1 cellular context compared by ENCODE assay signal in genomic region chr1:35769759-35770446, GRCh38.
TF ChIP-seq lines count a peak whose summit lies in the region.

TSS of gene CLSPN (minus strand) at chr1:35769978. CDS start at chr1:35769870, 108 bp downstream.

TF ChIP-seq in K562, 482 proteins besides CTCF, POLR2A, EP300 and RAD21 (continued from another document):
- TF ChIP-seq ZNF165 (CRISPR knock-in tag; IDR thresholded peaks at IDR 0.05; ENCODE audit: borderline replicate concordance) (0 out of 2 replicates have a peak, but pooled peaks have one; percentile 39), CSDE1 (IDR thresholded peaks at IDR 0.05) (peak in 1 of 2 experiments; percentile 74; a peak in 2 of 4 replicates), ZFP36 (IDR thresholded peaks at IDR 0.05; ENCODE audit: low read depth, low read length, partially characterized antibody) (no peak), TBL1XR1 (IDR thresholded peaks at IDR 0.05; ENCODE audit: low read length in 2 of 2) (0 out of 4 replicates have a peak, but pooled peaks of 1 of the 2 experiments have one; percentile 14), TOE1 (IDR thresholded peaks at IDR 0.05; ENCODE audit: borderline replicate concordance) (peak; percentile 10; the same call in 1 of the 2 replicates), TOE1 (CRISPR knock-in tag; IDR thresholded peaks at IDR 0.05; ENCODE audit: borderline replicate concordance, low read depth) (no peak), CBX3 (IDR thresholded peaks at IDR 0.05; ENCODE audit: borderline replicate concordance in 1 of 2, low read length in 2 of 2) (peak in 1 of 2 experiments; percentile 69; a peak in 1 of 3 replicates), HMGN3 (IDR thresholded peaks at IDR 0.05; ENCODE audit: borderline replicate concordance, extremely low read depth, insufficient read length, low read depth, low read length) (peak; percentile 5), HDAC8 (tag; IDR thresholded peaks at IDR 0.05) (peak; percentile 63; the same call in 1 of the 2 replicates), NELFE (IDR thresholded peaks at IDR 0.05; ENCODE audit: insufficient read depth, insufficient read length) (no peak), ZFPM2 (CRISPR knock-in tag; IDR thresholded peaks at IDR 0.05) (0 out of 2 replicates have a peak, but pooled peaks have one; percentile 50), E2F1 (CRISPR knock-in tag; IDR thresholded peaks at IDR 0.05) (peak; percentile 99), OTX1 (CRISPR knock-in tag; IDR thresholded peaks at IDR 0.05) (peak; percentile 75; the same call in 1 of the 2 replicates), MNT (conservative IDR thresholded peaks at IDR 0.05) (peak; percentile 50 to 85; a peak in 3 of 4 replicates), ZNF780A (CRISPR knock-in tag; IDR thresholded peaks at IDR 0.05) (no peak), HBP1 (CRISPR knock-in tag; IDR thresholded peaks at IDR 0.05) (no peak), ZSCAN29 (IDR thresholded peaks at IDR 0.05) (no peak), NR4A1 (CRISPR knock-in tag; IDR thresholded peaks at IDR 0.05) (no peak), NR4A1 (tag; IDR thresholded peaks at IDR 0.05) (peak; percentile 23; the same call in 1 of the 2 replicates), KLF6 (CRISPR knock-in tag; IDR thresholded peaks at IDR 0.05; ENCODE audit: borderline replicate concordance) (no peak), NEUROD1 (IDR thresholded peaks at IDR 0.05; ENCODE audit: borderline replicate concordance, low read depth, low read length, partially characterized antibody) (peak; percentile 34), CC2D1A (IDR thresholded peaks at IDR 0.05) (no peak), ETS1 (conservative IDR thresholded peaks at IDR 0.05; ENCODE audit: control insufficient read depth, low read depth, low read length) (no peak; the same call in none of the 2 replicates), SMARCB1 (IDR thresholded peaks at IDR 0.05; ENCODE audit: insufficient read length, low read depth) (peak; percentile 55), NCOA4 (IDR thresholded peaks at IDR 0.05; ENCODE audit: partially characterized antibody) (no peak), RB1 (IDR thresholded peaks at IDR 0.05; ENCODE audit: low read depth) (peak; percentile 97), ZNF253 (CRISPR knock-in tag; conservative IDR thresholded peaks at IDR 0.05) (no peak), PML (IDR thresholded peaks at IDR 0.05; ENCODE audit: low read length) (peak; percentile 95), FOXK2 (conservative IDR thresholded peaks at IDR 0.05 in 1 of 2, IDR thresholded peaks at IDR 0.05 in 1 of 2; ENCODE audit: low read depth in 2 of 2) (no peak)
TF ChIP-seq in K562: peak in this region for 115.
